19 cellular contexts compared by ENCODE assay signal in genomic region chr15:64552281-64552948, GRCh38.
DNase-seq lines count a peak whose midpoint lies in the region; ATAC-seq and TF ChIP-seq lines count a peak whose summit lies in the region.
"Had no signal": no experiment of that assay in that cellular context is flagged by ENCODE, and none has a peak within 500 bp of the region (broad histone marks: within the 10 kb centered on the region; RNA-seq: fewer than 3 reads in every experiment).

No MANE protein-coding gene starts in this region.

- ATAC-seq in HG02588 (IDR thresholded peaks at IDR 0.05; ENCODE audit: unreplicated experiment) (no peak), HG03095 (IDR thresholded peaks at IDR 0.05; ENCODE audit: unreplicated experiment) (no peak)
- ATAC-seq: PC-3, SK-N-SH treated with all-trans-retinoic acid at 6 μM for 48 hours had no signal

- H3K4me1 Mint-ChIP-seq in glutamatergic neuron (ENCODE audit: low read depth, unreplicated experiment) (peaks cover 5% of the 10 kb centered on the region), neural progenitor cell (peaks cover 14% of the 10 kb centered on the region)

- H2AFZ ChIP-seq in OCI-LY1 (ENCODE audit: low read length): no peak overlapping the region
- H2AFZ ChIP-seq in neural progenitor cell (replicated peaks): no peak overlapping the region

- no peaks in the 10 kb centered on the region for H4K20me1 ChIP-seq in OCI-LY1 (ENCODE audit: insufficient read depth, low read length)
- H4K20me1 ChIP-seq in neural progenitor cell (ENCODE audit: low read depth): peaks cover 41% of the 10 kb centered on the region

- no peak for TF ChIP-seq CTCF in OCI-LY1 (IDR thresholded peaks at IDR 0.05; ENCODE audit: low read length)
- TF ChIP-seq CTCF in glutamatergic neuron (IDR thresholded peaks at IDR 0.05; ENCODE audit: partially characterized antibody, unreplicated experiment): no peak
- TF ChIP-seq CTCF in neural progenitor cell (IDR thresholded peaks at IDR 0.05): no peak

- H3K79me2 ChIP-seq in OCI-LY1 (ENCODE audit: insufficient read depth, low read length) (peaks cover 47% of the 10 kb centered on the region), neural progenitor cell (ENCODE audit: low read depth) (peaks cover 98% of the 10 kb centered on the region)

- peaks cover 1% of the 10 kb centered on the region for H3K9me3 Mint-ChIP-seq in glutamatergic neuron (ENCODE audit: unreplicated experiment)
- no peaks in the 10 kb centered on the region for H3K9me3 Mint-ChIP-seq in neural progenitor cell

- H3K9me3 ChIP-seq in OCI-LY1 (ENCODE audit: low read length): no peaks in the 10 kb centered on the region
- H3K9me3 ChIP-seq in neural progenitor cell (ENCODE audit: low read depth): no peaks in the 10 kb centered on the region
- H3K9me3 ChIP-seq: A549 had no signal

- H3K4me3 Mint-ChIP-seq in glutamatergic neuron (ENCODE audit: unreplicated experiment) (no peak overlapping the region), neural progenitor cell (no peak overlapping the region)

- DNase-seq in ELF-1 (ENCODE audit: low read depth, low spot score) (peak; percentile 51), glutamatergic neuron (peak; percentile 21), neural progenitor cell (ENCODE audit: low spot score) (peak; percentile 33), inferior parietal cortex (ENCODE audit: extremely low spot score) (no peak), SHP77 treated with DMSO at 0.1 percent for 48 hours (lab: John Stamatoyannopoulos, UW) (no peak)
- DNase-seq: COR-L47; DMS153; NCI-H1092; NCI-H345; NCI-H526 treated with DMSO at 0.1 percent for 48 hours; NK-92 treated with Interleukin-12 subunit alpha and Interleukin-12 subunit beta, amount 100 ng/mL, for 24 hours; PC-3; Right ventricle myocardium superior had no signal

- H3K27me3 ChIP-seq in OCI-LY1 (ENCODE audit: insufficient read depth, low read length): no peaks in the 10 kb centered on the region
- no peaks in the 10 kb centered on the region for H3K27me3 ChIP-seq in neural progenitor cell

- H3K27ac Mint-ChIP-seq in glutamatergic neuron (ENCODE audit: unreplicated experiment) (no peak overlapping the region), neural progenitor cell (no peak overlapping the region)

- H3K9me2 ChIP-seq in OCI-LY1 (ENCODE audit: low read depth, low read length): no peaks in the 10 kb centered on the region

- H3K4me1 ChIP-seq in OCI-LY1 (ENCODE audit: insufficient read depth, low read length, severe bottlenecking) (peaks cover 46% of the 10 kb centered on the region), neural progenitor cell (no peaks in the 10 kb centered on the region)

- H3K36me3 Mint-ChIP-seq in glutamatergic neuron (ENCODE audit: unreplicated experiment): no peaks in the 10 kb centered on the region
- peaks cover 2% of the 10 kb centered on the region for H3K36me3 Mint-ChIP-seq in neural progenitor cell

- 0 out of 2 replicates have a peak, but pooled peaks cover 4% of the 10 kb centered on the region for H3K36me3 ChIP-seq in OCI-LY1 (ENCODE audit: insufficient read depth, low read length)
- H3K36me3 ChIP-seq in neural progenitor cell: no peaks in the 10 kb centered on the region

- H3K4me2 ChIP-seq in OCI-LY1 (ENCODE audit: low read length): peak overlapping the region; percentile 22
- H3K4me2 ChIP-seq in neural progenitor cell: no peak overlapping the region
- H3K4me2 ChIP-seq: A549 had no signal

- H3K27ac ChIP-seq in OCI-LY1 (ENCODE audit: low read depth, low read length, poor library complexity, severe bottlenecking) (peak overlapping the region; percentile 45), neural progenitor cell (no peak overlapping the region)
- H3K27ac ChIP-seq: C4-2B had no signal

- no peaks in the 10 kb centered on the region for H3K27me3 Mint-ChIP-seq in glutamatergic neuron (ENCODE audit: unreplicated experiment)
- peaks cover 2% of the 10 kb centered on the region for H3K27me3 Mint-ChIP-seq in neural progenitor cell (ENCODE audit: insufficient read depth, low read depth)

- H3F3A ChIP-seq in OCI-LY1 (ENCODE audit: insufficient read depth, low read length): no peaks in the 10 kb centered on the region
- no peaks in the 10 kb centered on the region for H3F3A ChIP-seq in neural progenitor cell (ENCODE audit: low read depth)

- H3K4me3 ChIP-seq in OCI-LY1 (ENCODE audit: low read depth, low read length, poor library complexity, severe bottlenecking) (no peak overlapping the region), neural progenitor cell (no peak overlapping the region)
- H3K4me3 ChIP-seq: A549 had no signal

- H3K9ac ChIP-seq in OCI-LY1 (ENCODE audit: low read length) (no peak overlapping the region), neural progenitor cell (no peak overlapping the region)

Comparison
In these comparisons a context has a peak if more than half of its experiments do, and no peak if none do; other contexts are left out.
1. DNase-seq: peak in ELF-1 (single experiment), glutamatergic neuron (single experiment) and neural progenitor cell (single experiment); none in inferior parietal cortex (single experiment) and SHP77 treated with DMSO at 0.1 percent for 48 hours (single experiment).